In the genomic region with DNA sequence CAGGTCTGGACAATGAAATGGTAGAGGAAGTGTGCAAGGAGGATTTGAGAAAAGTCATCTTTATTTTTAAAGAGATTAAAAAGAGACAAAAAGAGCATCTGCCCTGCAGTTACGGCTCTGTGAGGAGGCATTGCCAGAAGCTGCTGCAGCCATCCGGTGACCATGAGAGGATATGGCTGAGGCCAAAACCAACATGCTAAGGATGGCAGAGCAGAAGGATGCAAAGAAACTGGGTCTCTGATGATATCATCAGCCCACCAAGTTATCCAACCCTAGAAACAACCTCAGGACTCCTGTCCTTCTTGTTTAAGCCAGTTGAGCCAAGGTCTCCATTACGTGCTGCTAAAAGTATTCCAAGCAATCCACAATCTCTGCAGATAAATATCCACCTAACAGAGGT, we compare ENCODE assay signal across 24 cellular contexts. TPM values are rescaled to one million over a fixed set of nuclear protein-coding genes. Genes with fewer than 3 reads are reported as not detected.
"Had no signal": no experiment of that assay in that cellular context is flagged by ENCODE, and none has a peak within 500 bp of the region (broad histone marks: within the 10 kb centered on the region; RNA-seq: fewer than 3 reads in every experiment).

No MANE protein-coding gene starts in this region.

- H3K27ac ChIP-seq: RWPE1 had no signal

- H3K27me3 ChIP-seq: MG63 had no signal

- H3K4me3 ChIP-seq: MG63 had no signal

- H3K36me3 ChIP-seq: MG63 had no signal

- ATAC-seq: HepG2, Panc1, PC-3 had no signal

- H3K9me3 ChIP-seq: MG63, SK-N-SH had no signal

- DNase-seq: IMR-90; Karpas-422; KG1; MG63; NCI-H1092; NCI-H1105 treated with DMSO at 0.1 percent for 48 hours; NCI-H1417 treated with DMSO at 0.1 percent for 48 hours; NCI-H146; NCI-H1694 treated with DMSO at 0.1 percent for 48 hours; NCI-H1930; NCI-H2081; NCI-H2107; NCI-H2227 treated with DMSO at 0.1 percent for 48 hours; NCI-H524; NCI-H526 treated with DMSO at 0.1 percent for 48 hours; NCI-H774; NK-92 treated with Interleukin-12 subunit alpha and Interleukin-12 subunit beta, amount 100 ng/mL, for 24 hours; PC-3; SHP77; SK-N-SH had no signal

RNA-seq across cellular contexts. Expression of a gene that starts 48.0 kb away (rescaled TPM):
- total RNA-seq: OCI-LY7, PC-3 had no signal
- polyA plus RNA-seq: SK-N-SH had no signal
